24 cellular contexts compared by ENCODE assay signal in genomic region chr12:13146539-13146938, GRCh38. TPM values are rescaled to one million over a fixed set of nuclear protein-coding genes. Genes with fewer than 3 reads are reported as not detected.
DNase-seq lines count a peak whose midpoint lies in the region; ATAC-seq and TF ChIP-seq lines count a peak whose summit lies in the region.
"Had no signal": no experiment of that assay in that cellular context is flagged by ENCODE, and none has a peak within 500 bp of the region (broad histone marks: within the 10 kb centered on the region; RNA-seq: fewer than 3 reads in every experiment).

No MANE protein-coding gene starts in this region.

- CTCF ChIA-PET in CD8-positive, alpha-beta memory T cell (lab: Charles Lee) = no interaction called here

- peak; percentile 88 for ATAC-seq in sciatic nerve
- ATAC-seq in upper lobe of right lung = peak; percentile 72
- ATAC-seq in HG03571 (IDR thresholded peaks at IDR 0.05; ENCODE audit: unreplicated experiment) = no peak
- ATAC-seq: stimulated activated memory B cell treated with anti-CD40 and anti-IgM and Interleukin-4, amounts not matched to agents 10 μg/mL and 1 μg/mL and 100 μg/mL, for 72 hours had no signal

- intact Hi-C loops in sciatic nerve (cut with DNase I) (no loop called here), upper lobe of right lung (cut with DNase I) (no loop called here)

- no peak overlapping the region for H3K27ac Mint-ChIP-seq in CD8-positive, alpha-beta memory T cell
- H3K27ac Mint-ChIP-seq: activated naive CD4-positive, alpha-beta T cell treated with anti-CD3 and anti-CD28 coated beads, Interleukin-2, amount 50 U/mL, for 24 hours; CD4-positive, CD25-positive, alpha-beta regulatory T cell; stimulated activated memory B cell treated with anti-CD40 and anti-IgM and Interleukin-4, amounts not matched to agents 10 μg/mL and 1 μg/mL and 100 μg/mL, for 72 hours had no signal

- in situ Hi-C loops in GM13976 (cut with MboI; ENCODE audit: low sequenced_read_pairs, unreplicated experiment) = no loop called here

- DNase-seq in fibroblast of gingiva (ENCODE audit: low read depth) (peak; percentile 92), right atrium auricular region (ENCODE audit: low spot score) (peak; percentile 84), sciatic nerve (ENCODE audit: low spot score) (no peak), upper lobe of right lung (no peak), GM13976 (ENCODE audit: low spot score) (no peak)
- no peak for DNase-seq in CD8-positive, alpha-beta memory T cell
- DNase-seq: activated CD4-positive, alpha-beta T cell treated with anti-CD3 and anti-CD28 coated beads, Interleukin-2, amount 50 U/mL, for 1 hour; CD4-positive, CD25-positive, alpha-beta regulatory T cell; DMS153; effector CD8-positive, alpha-beta T cell; H7; MG63; NCI-H146; NCI-H510A treated with DMSO at 0.1 percent for 48 hours; PC-9; SJCRH30 had no signal

- TF ChIP-seq CTCF in right atrium auricular region (IDR thresholded peaks at IDR 0.05) = no peak
- no peak for TF ChIP-seq CTCF in upper lobe of right lung (IDR thresholded peaks at IDR 0.05)
- no peak for TF ChIP-seq CTCF in GM13976 (IDR thresholded peaks at IDR 0.05; ENCODE audit: borderline replicate concordance, control extremely low read depth, extremely low read depth, insufficient read depth, missing control alignments)

- H3K36me3 ChIP-seq in right atrium auricular region = no peaks in the 10 kb centered on the region
- no peaks in the 10 kb centered on the region for H3K36me3 ChIP-seq in upper lobe of right lung
- no peaks in the 10 kb centered on the region for H3K36me3 ChIP-seq in CD8-positive, alpha-beta memory T cell (ENCODE audit: insufficient read depth, low read length)
- H3K36me3 ChIP-seq: MG63, SJCRH30 had no signal

- H3K27me3 ChIP-seq in right atrium auricular region (no peaks in the 10 kb centered on the region), upper lobe of right lung (no peaks in the 10 kb centered on the region)
- H3K27me3 ChIP-seq in CD8-positive, alpha-beta memory T cell (ENCODE audit: insufficient read depth, low read length, poor library complexity, severe bottlenecking) = no peaks in the 10 kb centered on the region
- H3K27me3 ChIP-seq: MG63, SJCRH30 had no signal

- POLR2A ChIA-PET in CD8-positive, alpha-beta memory T cell (lab: Charles Lee) = no interaction called here

- H3K4me3 Mint-ChIP-seq in CD8-positive, alpha-beta memory T cell = no peak overlapping the region
- H3K4me3 Mint-ChIP-seq: activated naive CD4-positive, alpha-beta T cell treated with anti-CD3 and anti-CD28 coated beads, Interleukin-2, amount 50 U/mL, for 24 hours; CD4-positive, CD25-positive, alpha-beta regulatory T cell; stimulated activated memory B cell treated with anti-CD40 and anti-IgM and Interleukin-4, amounts not matched to agents 10 μg/mL and 1 μg/mL and 100 μg/mL, for 72 hours had no signal

- H3K9me3 ChIP-seq in right atrium auricular region (no peaks in the 10 kb centered on the region), upper lobe of right lung (no peaks in the 10 kb centered on the region)
- no peaks in the 10 kb centered on the region for H3K9me3 ChIP-seq in CD8-positive, alpha-beta memory T cell (ENCODE audit: low read length)
- H3K9me3 ChIP-seq: MG63, SJCRH30 had no signal

- no peak overlapping the region for H3K4me3 ChIP-seq in right atrium auricular region
- H3K4me3 ChIP-seq in upper lobe of right lung = no peak overlapping the region
- no peak overlapping the region for H3K4me3 ChIP-seq in CD8-positive, alpha-beta memory T cell (ENCODE audit: low read length)
- H3K4me3 ChIP-seq: MG63, PC-9, SJCRH30, smooth muscle cell had no signal

- H3K27ac ChIP-seq in right atrium auricular region (peak overlapping the region; percentile 35 to 80), upper lobe of right lung (peak overlapping the region; percentile 43)
- H3K27ac ChIP-seq in CD8-positive, alpha-beta memory T cell (ENCODE audit: low read depth, low read length) = no peak overlapping the region
- H3K27ac ChIP-seq: SJCRH30 had no signal

- H3K4me1 Mint-ChIP-seq in CD8-positive, alpha-beta memory T cell = peaks cover 13 to 14% (median 14%) of the 10 kb centered on the region in 3 donors

- no peaks in the 10 kb centered on the region for H3K9me3 Mint-ChIP-seq in CD8-positive, alpha-beta memory T cell
- H3K9me3 Mint-ChIP-seq: activated naive CD4-positive, alpha-beta T cell treated with anti-CD3 and anti-CD28 coated beads, Interleukin-2, amount 50 U/mL, for 24 hours; stimulated activated memory B cell treated with anti-CD40 and anti-IgM and Interleukin-4, amounts not matched to agents 10 μg/mL and 1 μg/mL and 100 μg/mL, for 72 hours had no signal

- H3K4me1 ChIP-seq in right atrium auricular region (peaks cover 0 to 11% of the 10 kb centered on the region in 2 donors), upper lobe of right lung (peaks cover 39% of the 10 kb centered on the region)
- peaks cover 14% of the 10 kb centered on the region for H3K4me1 ChIP-seq in CD8-positive, alpha-beta memory T cell (ENCODE audit: insufficient read depth, low read length)
- H3K4me1 ChIP-seq: SJCRH30 had no signal

- H3K36me3 Mint-ChIP-seq in CD8-positive, alpha-beta memory T cell = no peaks in the 10 kb centered on the region
- H3K36me3 Mint-ChIP-seq: activated naive CD4-positive, alpha-beta T cell treated with anti-CD3 and anti-CD28 coated beads, Interleukin-2, amount 50 U/mL, for 24 hours; CD4-positive, CD25-positive, alpha-beta regulatory T cell; stimulated activated memory B cell treated with anti-CD40 and anti-IgM and Interleukin-4, amounts not matched to agents 10 μg/mL and 1 μg/mL and 100 μg/mL, for 72 hours had no signal

- H3K27me3 Mint-ChIP-seq in CD8-positive, alpha-beta memory T cell = peaks cover 0 to 5% of the 10 kb centered on the region in 2 donors
- H3K27me3 Mint-ChIP-seq: activated naive CD4-positive, alpha-beta T cell treated with anti-CD3 and anti-CD28 coated beads, Interleukin-2, amount 50 U/mL, for 24 hours; stimulated activated memory B cell treated with anti-CD40 and anti-IgM and Interleukin-4, amounts not matched to agents 10 μg/mL and 1 μg/mL and 100 μg/mL, for 72 hours had no signal

RNA-seq across cellular contexts. Expression of gene GSG1, which starts 43.1 kb away (rescaled TPM):
- total RNA-seq in right atrium auricular region (not detected), sciatic nerve (not detected), upper lobe of right lung (not detected)
- total RNA-seq in CD8-positive, alpha-beta memory T cell = not detected
- polyA plus RNA-seq in CD8-positive, alpha-beta memory T cell = not detected
- total RNA-seq: CD4-positive, CD25-positive, alpha-beta regulatory T cell; mononuclear cell; posterior vena cava; smooth muscle cell; T-helper 1 cell treated with Interleukin-12 subunit alpha and Interleukin-12 subunit beta and Interleukin-4 antibody, amounts not matched to agents 30 ng/mL and 1 ng/mL, for 36 hours; ureter had no signal
- polyA plus RNA-seq: smooth muscle cell had no signal

RNA-seq across cellular contexts. Expression of gene EMP1, which starts 50.0 kb away (rescaled TPM):
- total RNA-seq in right atrium auricular region (100 to 1,000 TPM; 188 to 208 TPM), sciatic nerve (413 TPM), upper lobe of right lung (286 TPM)
- total RNA-seq in CD8-positive, alpha-beta memory T cell = 10 to 100 TPM in 1 of 2 experiments, 1 to 10 TPM in 1; 9.6 to 12.9 TPM
- 0.35 TPM for polyA plus RNA-seq in CD8-positive, alpha-beta memory T cell

Comparison
In these comparisons a context has a peak if more than half of its experiments do, and no peak if none do; other contexts are left out.
1. DNase-seq: peak in fibroblast of gingiva (single experiment) and right atrium auricular region (single experiment); none in sciatic nerve (single experiment), upper lobe of right lung (single experiment), CD8-positive, alpha-beta memory T cell (0 of 5) and GM13976 (single experiment).
2. RNA of gene EMP1, which starts 50.0 kb away (total RNA-seq): 413 TPM in sciatic nerve (single experiment), 286 TPM in upper lobe of right lung (single experiment) and 188 to 208 TPM in right atrium auricular region; 9.6 to 12.9 TPM in CD8-positive, alpha-beta memory T cell; every median in the first group is over 10 times any median in the second.